8 cellular contexts compared by ENCODE assay signal in the genomic region with DNA sequence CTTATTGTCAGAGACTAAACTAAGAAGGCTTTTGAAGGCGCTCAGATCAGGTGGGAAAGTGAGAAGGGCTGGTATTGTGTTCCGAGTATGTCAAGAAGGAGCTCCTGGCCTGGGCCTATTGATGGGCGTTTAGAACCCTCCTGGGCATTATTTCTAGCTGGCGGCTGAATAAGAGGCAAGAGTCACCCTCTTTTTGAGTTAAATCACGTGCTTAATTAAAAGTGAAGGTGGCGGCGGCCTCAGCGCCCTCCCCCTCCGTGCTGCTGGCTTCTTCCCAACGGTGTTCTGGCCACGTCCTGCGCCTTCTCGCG. TPM values are rescaled to one million over a fixed set of nuclear protein-coding genes. Genes with fewer than 3 reads are reported as not detected.
DNase-seq lines count a peak whose midpoint lies in the region; ATAC-seq and TF ChIP-seq lines count a peak whose summit lies in the region.

No MANE protein-coding gene starts in this region.

- no peak for TF ChIP-seq CTCF in DOHH2 (IDR thresholded peaks at IDR 0.05; ENCODE audit: low read depth, low read length, poor library complexity, severe bottlenecking)
- TF ChIP-seq CTCF in MM.1S (IDR thresholded peaks at IDR 0.05; ENCODE audit: low read length): no peak
- no peak for TF ChIP-seq CTCF in omental fat pad (IDR thresholded peaks at IDR 0.05)

- H4K20me1 ChIP-seq in DOHH2 (ENCODE audit: control insufficient read depth, insufficient read depth, low read depth, low read length) (no peaks in the 10 kb centered on the region), MM.1S (ENCODE audit: insufficient read depth, low read length) (no peaks in the 10 kb centered on the region)

- H3K27me3 ChIP-seq in DOHH2 (ENCODE audit: control insufficient read depth, low read length) (peaks cover 63% of the 10 kb centered on the region), MM.1S (replicated peaks; ENCODE audit: insufficient read depth, low read length) (no peaks in the 10 kb centered on the region)
- peaks cover 26% of the 10 kb centered on the region for H3K27me3 ChIP-seq in effector memory CD4-positive, alpha-beta T cell (replicated peaks; ENCODE audit: control insufficient read depth, insufficient read depth, low read length, poor library complexity, severe bottlenecking)

- H3K27ac ChIP-seq in DOHH2 (ENCODE audit: low read depth, low read length) (no peak overlapping the region), MM.1S (ENCODE audit: low read length) (peak overlapping the region; percentile 42; the same call in 1 of the 2 replicates)
- no peak overlapping the region for H3K27ac ChIP-seq in effector memory CD4-positive, alpha-beta T cell (ENCODE audit: insufficient read depth, low read length, poor library complexity, severe bottlenecking)

- H3K79me2 ChIP-seq in DOHH2 (ENCODE audit: control insufficient read depth, low read length): no peaks in the 10 kb centered on the region
- H3K79me2 ChIP-seq in MM.1S (ENCODE audit: low read length): peaks cover 30% of the 10 kb centered on the region

- H3K4me1 ChIP-seq in DOHH2 (ENCODE audit: control insufficient read depth, low read length): peaks cover 23% of the 10 kb centered on the region
- H3K4me1 ChIP-seq in MM.1S (ENCODE audit: low read length): peaks cover 14% of the 10 kb centered on the region
- peaks cover 14% of the 10 kb centered on the region for H3K4me1 ChIP-seq in effector memory CD4-positive, alpha-beta T cell (ENCODE audit: control insufficient read depth, insufficient read depth, low read length, poor library complexity, severe bottlenecking)

- DNase-seq in MM.1S (no peak), omental fat pad (ENCODE audit: low spot score) (no peak), cortex of kidney (lab: John Stamatoyannopoulos, UW) (no peak), 8988T (no peak), posterior vena cava (ENCODE audit: low spot score) (no peak)
- no peak for DNase-seq in effector memory CD4-positive, alpha-beta T cell
- no peak for DNase-seq in stimulated activated naive CD4-positive, alpha-beta T cell treated with Interleukin-2 at 50 U/mL for 16 hours (lab: John Stamatoyannopoulos, UW)

- H3K9me2 ChIP-seq in DOHH2 (replicated peaks; ENCODE audit: control insufficient read depth, low read length) (no peaks in the 10 kb centered on the region), MM.1S (replicated peaks; ENCODE audit: insufficient read depth, low read length) (no peaks in the 10 kb centered on the region)

- no peaks in the 10 kb centered on the region for H3K9me3 ChIP-seq in DOHH2 (ENCODE audit: control insufficient read depth, insufficient read depth, low read length)
- H3K9me3 ChIP-seq in MM.1S (replicated peaks; ENCODE audit: insufficient read depth, low read length): no peaks in the 10 kb centered on the region
- peaks cover 3% of the 10 kb centered on the region for H3K9me3 ChIP-seq in effector memory CD4-positive, alpha-beta T cell (ENCODE audit: control insufficient read depth, low read length)

- peak overlapping the region; percentile 69 for H2AFZ ChIP-seq in MM.1S (ENCODE audit: low read length)

- intact Hi-C loops in posterior vena cava (cut with DNase I): no loop called here

- peaks cover 8% of the 10 kb centered on the region; the same call in 1 of the 2 replicates for H3F3A ChIP-seq in DOHH2 (ENCODE audit: control insufficient read depth, insufficient read depth)
- H3F3A ChIP-seq in MM.1S (ENCODE audit: insufficient read depth, low read length): peaks cover 24% of the 10 kb centered on the region

- H3K36me3 ChIP-seq in DOHH2 (ENCODE audit: control insufficient read depth, low read length) (no peaks in the 10 kb centered on the region), MM.1S (replicated peaks; ENCODE audit: insufficient read depth, low read length) (no peaks in the 10 kb centered on the region)
- H3K36me3 ChIP-seq in effector memory CD4-positive, alpha-beta T cell (ENCODE audit: control insufficient read depth, insufficient read depth, low read length): no peaks in the 10 kb centered on the region

- H3K4me2 ChIP-seq in DOHH2 (ENCODE audit: low read length): peak overlapping the region; percentile 63
- peak overlapping the region; percentile 71 for H3K4me2 ChIP-seq in MM.1S (ENCODE audit: low read depth, low read length)

- H3K9ac ChIP-seq in MM.1S (ENCODE audit: low read length): peak overlapping the region; percentile 39; the same call in 1 of the 2 replicates

- H3K4me3 ChIP-seq in DOHH2 (ENCODE audit: low read length) (peak overlapping the region; percentile 55), MM.1S (ENCODE audit: low read length) (peak overlapping the region; percentile 69)
- H3K4me3 ChIP-seq in effector memory CD4-positive, alpha-beta T cell (ENCODE audit: insufficient read depth, low read depth, low read length, poor library complexity, severe bottlenecking): peak overlapping the region; percentile 53

- ATAC-seq in omental fat pad (ENCODE audit: low FRiP score): peak; percentile 50

RNA-seq across cellular contexts. Expression of a gene that starts 21.0 kb away (rescaled TPM):
- total RNA-seq in omental fat pad (100 to 1,000 TPM; 131 to 204 (median 172) TPM), posterior vena cava (100 to 1,000 TPM; 102 to 144 TPM)

RNA-seq across cellular contexts. Expression of a gene that starts 44.3 kb away (rescaled TPM):
- total RNA-seq in omental fat pad (10 to 100 TPM in 2 of 4 donors, 1 to 10 TPM in 2; 2.6 to 20.9 (median 9.3) TPM), posterior vena cava (1 to 10 TPM in 1 of 2 donors, under 1 TPM in 1; 0.60 to 3.7 TPM)
